ENCODE assay signal across 7 cellular contexts in genomic region chr15:92411256-92411655, GRCh38. TPM values are rescaled to one million over a fixed set of nuclear protein-coding genes. Genes with fewer than 3 reads are reported as not detected.
"Had no signal": no experiment of that assay in that cellular context is flagged by ENCODE, and none has a peak within 500 bp of the region (broad histone marks: within the 10 kb centered on the region; RNA-seq: fewer than 3 reads in every experiment).

No MANE protein-coding gene starts in this region.

- H3K9me3 Mint-ChIP-seq: GM23338, H9 had no signal

- H3K4me3 Mint-ChIP-seq: GM23338, H9, IgD-negative memory B cell had no signal

- H3K27ac ChIP-seq: HL-60 had no signal

- H3K4me2 ChIP-seq: GM23338 had no signal

- DNase-seq: H9, HCEC 1CT, KBM-7 had no signal

- H3K27ac Mint-ChIP-seq: GM23338, H9, IgD-negative memory B cell had no signal

- H2AFZ ChIP-seq: GM23338 had no signal

- H3K36me3 Mint-ChIP-seq: IgD-negative memory B cell had no signal

- H3K27me3 Mint-ChIP-seq: IgD-negative memory B cell had no signal

- ATAC-seq: GM23338, HepG2 had no signal

- H3K4me3 ChIP-seq: GM23338 had no signal

RNA-seq across cellular contexts. Expression of gene ST8SIA2, which starts 17.6 kb away (rescaled TPM):
- total RNA-seq: HepG2 had no signal
- polyA plus RNA-seq: HepG2, IgD-negative memory B cell had no signal
